ENCODE assay signal across 17 cellular contexts in genomic region chr16:48597563-48598392, GRCh38. TPM values are rescaled to one million over a fixed set of nuclear protein-coding genes. Genes with fewer than 3 reads are reported as not detected.
A peak's percentile ranks its signal among the peaks of the same experiment; 100 is the strongest.
DNase-seq lines count a peak whose midpoint lies in the region; ATAC-seq and TF ChIP-seq lines count a peak whose summit lies in the region.
"Had no signal": no experiment of that assay in that cellular context is flagged by ENCODE, and none has a peak within 500 bp of the region (broad histone marks: within the 10 kb centered on the region; RNA-seq: fewer than 3 reads in every experiment).

No MANE protein-coding gene starts in this region.

- intact Hi-C loops in activated B cell treated with CpG ODN at 0.5 μM for 24 hours (cut with micrococcal nuclease): loop anchor here (1.0 kb wide), 1 partner anchor 7 kb away; no protein-coding TSS in a partner anchor
- intact Hi-C loops in A673 (cut with micrococcal nuclease; ENCODE audit: unreplicated experiment): no loop called here

- H3K9me3 Mint-ChIP-seq in activated B cell treated with CpG ODN at 0.5 μM for 24 hours: peaks cover 5% of the 10 kb centered on the region

- CTCF ChIA-PET in activated B cell treated with CpG ODN at 0.5 μM for 24 hours (lab: Charles Lee): no interaction called here
- CTCF ChIA-PET in A673 (lab: Charles Lee): no interaction called here

- H3K36me3 Mint-ChIP-seq in activated B cell treated with CpG ODN at 0.5 μM for 24 hours (ENCODE audit: low read depth): peaks cover 6% of the 10 kb centered on the region

- TF ChIP-seq CTCF in activated B cell treated with CpG ODN at 0.5 μM for 24 hours (IDR thresholded peaks at IDR 0.05) (no peak), A673 (conservative IDR thresholded peaks at IDR 0.05; ENCODE audit: low read depth, low read length) (no peak)

- H3K4me1 ChIP-seq in ACC112 (ENCODE audit: control insufficient read depth, insufficient read depth, low read length, unreplicated experiment) (peaks cover 28% of the 10 kb centered on the region), iPS-20b (ENCODE audit: insufficient read depth, low read length) (peaks cover 17% of the 10 kb centered on the region; the same call in 1 of the 2 replicates), A673 (ENCODE audit: insufficient read depth, low read length, poor library complexity, severe bottlenecking) (no peaks in the 10 kb centered on the region)
- H3K4me1 ChIP-seq: SJSA1 had no signal

- peaks cover 30% of the 10 kb centered on the region for H3K9me3 ChIP-seq in iPS-20b (ENCODE audit: insufficient read depth, low read depth, low read length)
- peaks cover 23% of the 10 kb centered on the region for H3K9me3 ChIP-seq in A673 (ENCODE audit: low read depth, low read length, poor library complexity, severe bottlenecking)
- H3K9me3 ChIP-seq: pancreas had no signal

- ATAC-seq in activated B cell treated with CpG ODN at 0.5 μM for 24 hours (ENCODE audit: low read depth): peak; percentile 21
- ATAC-seq in GM21723 (IDR thresholded peaks at IDR 0.05; ENCODE audit: unreplicated experiment): no peak
- ATAC-seq: activated T-cell treated with anti-CD3 and anti-CD28 coated beads, Interleukin-2, amount 50 U/mL, for 4 hours; pancreas had no signal

- H3K79me2 ChIP-seq in ACC112 (ENCODE audit: control insufficient read depth, insufficient read depth, low read length, unreplicated experiment): peaks cover 98% of the 10 kb centered on the region

- H3K36me3 ChIP-seq in ACC112 (ENCODE audit: insufficient read depth, low read length) (peaks cover 36% of the 10 kb centered on the region), iPS-20b (ENCODE audit: insufficient read depth, low read depth, low read length) (0 out of 2 replicates have a peak, but pooled peaks cover 5% of the 10 kb centered on the region), A673 (ENCODE audit: insufficient read depth, low read length, poor library complexity, severe bottlenecking) (peaks cover 3% of the 10 kb centered on the region)
- H3K36me3 ChIP-seq: pancreas had no signal

- peak; percentile 67 for DNase-seq in EH (ENCODE audit: low read depth)
- DNase-seq in activated B cell treated with CpG ODN at 0.5 μM for 24 hours: no peak
- no peak for DNase-seq in kidney glomerular epithelial cell (lab: John Stamatoyannopoulos, UW)
- DNase-seq in A673 (ENCODE audit: low spot score): no peak
- no peak for DNase-seq in NCI-H1694 treated with DMSO at 0.1 percent for 48 hours (lab: John Stamatoyannopoulos, UW)
- DNase-seq: activated CD4-positive, CD25-positive, alpha-beta regulatory T cell; activated T-cell treated with anti-CD3 and anti-CD28 coated beads, Interleukin-2, amount 50 U/mL, for 4 hours; C1 segment of cervical spinal cord; NCI-H1436; NCI-H82; pancreas; stimulated activated CD4-positive, alpha-beta T cell treated with anti-CD3 and anti-CD28 coated beads, Interleukin-15, amount 100 ng/mL, for 24 hours had no signal

- no peak overlapping the region for H3K9ac ChIP-seq in iPS-20b (ENCODE audit: low read depth, low read length)

- no peak overlapping the region for H3K27ac Mint-ChIP-seq in activated B cell treated with CpG ODN at 0.5 μM for 24 hours

- no peak overlapping the region for H3K4me3 Mint-ChIP-seq in activated B cell treated with CpG ODN at 0.5 μM for 24 hours
- H3K4me3 Mint-ChIP-seq: activated T-cell treated with anti-CD3 and anti-CD28 coated beads, Interleukin-2, amount 50 U/mL, for 4 hours; brain had no signal

- peaks cover 49% of the 10 kb centered on the region for H3K4me1 Mint-ChIP-seq in activated B cell treated with CpG ODN at 0.5 μM for 24 hours
- H3K4me1 Mint-ChIP-seq: brain had no signal

- no peak overlapping the region for H3K4me3 ChIP-seq in ACC112 (ENCODE audit: low read depth, low read length)
- 0 out of 2 replicates have a peak overlapping the region, but pooled peaks have one; percentile 20 for H3K4me3 ChIP-seq in iPS-20b (ENCODE audit: low read length)
- H3K4me3 ChIP-seq in A673 (ENCODE audit: low read depth, low read length, poor library complexity, severe bottlenecking): no peak overlapping the region
- H3K4me3 ChIP-seq: pancreas, SJSA1 had no signal

- no TSS peak for BruUV-seq in A673 (replicated peaks; lab: Mats Ljungman, UMichigan)

- H3K27ac ChIP-seq in ACC112 (ENCODE audit: low read depth, low read length) (peak overlapping the region; percentile 49; the same call in 1 of the 2 replicates), iPS-20b (ENCODE audit: low read length) (no peak overlapping the region), A673 (ENCODE audit: low read depth, low read length, poor library complexity, severe bottlenecking) (no peak overlapping the region)
- H3K27ac ChIP-seq: pancreas, SJSA1 had no signal

- no peaks in the 10 kb centered on the region for H3K27me3 Mint-ChIP-seq in activated B cell treated with CpG ODN at 0.5 μM for 24 hours

- H3K27me3 ChIP-seq in ACC112 (ENCODE audit: insufficient read depth, low read length) (no peaks in the 10 kb centered on the region), iPS-20b (ENCODE audit: insufficient read depth, low read length) (no peaks in the 10 kb centered on the region), A673 (replicated peaks; ENCODE audit: insufficient read depth, low read depth, low read length, poor library complexity) (no peaks in the 10 kb centered on the region)
- H3K27me3 ChIP-seq: pancreas, SJSA1 had no signal

- no peak overlapping the region for H2AFZ ChIP-seq in ACC112 (ENCODE audit: low read length, unreplicated experiment)

- POLR2A ChIA-PET in activated B cell treated with CpG ODN at 0.5 μM for 24 hours (lab: Charles Lee) (no interaction called here), A673 (lab: Charles Lee; ENCODE audit: low non-redundant PET) (no interaction called here)

RNA-seq across cellular contexts. Expression of gene N4BP1, which starts 12.2 kb away (rescaled TPM):
- total RNA-seq in activated B cell treated with CpG ODN at 0.5 μM for 24 hours (26.3 and 29.6 TPM in 2 replicates), A673 (2021) (26.5 and 27.2 TPM in 2 replicates)
